Comparison of ENCODE assay signal across 21 cellular contexts in the genomic region with DNA sequence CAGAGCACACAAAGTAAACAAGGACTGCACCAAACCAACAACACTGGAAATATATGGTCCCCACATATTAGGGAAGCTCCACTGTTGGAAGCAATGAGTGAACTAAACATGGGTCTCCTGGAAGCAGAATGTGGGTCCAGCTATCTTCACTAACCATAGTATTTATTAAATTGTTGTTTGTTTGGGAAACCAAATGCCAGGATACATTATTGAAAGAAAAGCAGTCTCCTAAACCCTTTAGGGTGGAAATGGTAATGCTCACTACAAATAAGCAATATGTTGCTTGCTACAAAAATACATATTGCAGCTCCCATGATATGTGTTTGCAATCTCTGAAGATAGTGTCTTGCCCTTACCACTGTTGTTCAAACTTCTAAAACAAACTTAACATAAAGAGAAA. TPM values are rescaled to one million over a fixed set of nuclear protein-coding genes. Genes with fewer than 3 reads are reported as not detected.
A peak's percentile ranks its signal among the peaks of the same experiment; 100 is the strongest.
DNase-seq lines count a peak whose midpoint lies in the region; ATAC-seq lines count a peak whose summit lies in the region.
"Had no signal": no experiment of that assay in that cellular context is flagged by ENCODE, and none has a peak within 500 bp of the region (broad histone marks: within the 10 kb centered on the region; RNA-seq: fewer than 3 reads in every experiment).

No MANE protein-coding gene starts in this region.

- no peaks in the 10 kb centered on the region for H3K36me3 ChIP-seq in mesenchymal stem cell (ENCODE audit: control insufficient read depth in 1 of 2, insufficient read depth in 2 of 2, low read depth in 1 of 2, low read length in 2 of 2)
- H3K36me3 ChIP-seq: BLaER1, heart right ventricle, SJCRH30 had no signal

- in situ Hi-C loops in G401 (cut with HindIII; ENCODE audit: low sequenced_read_pairs), result no loop called here

- no peak overlapping the region for H4K91ac ChIP-seq in mesenchymal stem cell (ENCODE audit: low read length)

- no peak for ATAC-seq in GM18520 (IDR thresholded peaks at IDR 0.05; ENCODE audit: unreplicated experiment)
- ATAC-seq: heart right ventricle; naive thymus-derived CD4-positive, alpha-beta T cell; stimulated activated naive B cell treated with anti-CD40 and anti-IgM and Interleukin-4, amounts not matched to agents 10 μg/mL and 1 μg/mL and 100 μg/mL, for 72 hours had no signal

- H3K9me3 Mint-ChIP-seq in activated CD4-positive, alpha-beta T cell treated with anti-CD3 and anti-CD28 coated beads, Interleukin-2, amount 10 ng/mL, durations not matched to agents 24 days and 14 days, result no peaks in the 10 kb centered on the region
- H3K9me3 Mint-ChIP-seq: activated naive CD8-positive, alpha-beta T cell treated with anti-CD3 and anti-CD28 coated beads, Interleukin-2, amount 10 ng/mL, durations not matched to agents 7 days and 5 days; HFFc6 had no signal

- no peaks in the 10 kb centered on the region for H3K36me3 Mint-ChIP-seq in activated CD4-positive, alpha-beta T cell treated with anti-CD3 and anti-CD28 coated beads, Interleukin-2, amount 10 ng/mL, durations not matched to agents 24 days and 14 days (ENCODE audit: low read depth)
- H3K36me3 Mint-ChIP-seq: activated naive CD8-positive, alpha-beta T cell treated with anti-CD3 and anti-CD28 coated beads, Interleukin-2, amount 10 ng/mL, durations not matched to agents 7 days and 5 days; immature natural killer cell; stimulated activated naive B cell treated with anti-CD40 and anti-IgM and Interleukin-4, amounts not matched to agents 10 μg/mL and 1 μg/mL and 100 μg/mL, for 72 hours had no signal

- H2BK15ac ChIP-seq in mesenchymal stem cell (ENCODE audit: low read depth, poor library complexity, severe bottlenecking), result no peak overlapping the region

- no peak overlapping the region for H3K27ac ChIP-seq in mesenchymal stem cell (ENCODE audit: low read length, poor library complexity, severe bottlenecking)
- H3K27ac ChIP-seq: BLaER1, SJCRH30 had no signal

- H3K18ac ChIP-seq in mesenchymal stem cell (ENCODE audit: low read depth in 1 of 2, low read length in 2 of 2), result no peak overlapping the region

- H4K8ac ChIP-seq in mesenchymal stem cell (ENCODE audit: low read length), result no peak overlapping the region

- no peaks in the 10 kb centered on the region for H3K27me3 ChIP-seq in mesenchymal stem cell (ENCODE audit: control insufficient read depth in 1 of 2, insufficient read depth in 1 of 2, low read length in 2 of 2)
- H3K27me3 ChIP-seq: SJCRH30 had no signal

- no peak overlapping the region for H3K14ac ChIP-seq in mesenchymal stem cell (ENCODE audit: low read length in 2 of 2)

- peaks cover 33% of the 10 kb centered on the region for H3K27me3 Mint-ChIP-seq in activated CD4-positive, alpha-beta T cell treated with anti-CD3 and anti-CD28 coated beads, Interleukin-2, amount 10 ng/mL, durations not matched to agents 24 days and 14 days

- H2AK5ac ChIP-seq in mesenchymal stem cell (ENCODE audit: low read length, severe bottlenecking), result no peak overlapping the region

- H3K4me3 ChIP-seq in mesenchymal stem cell (ENCODE audit: insufficient read depth in 1 of 2, low read depth in 1 of 2, low read length in 2 of 2), result peak overlapping the region in 1 of 2 experiments; percentile 98
- H3K4me3 ChIP-seq: BLaER1, lung, SJCRH30 had no signal

- H3K79me1 ChIP-seq in mesenchymal stem cell (replicated peaks; ENCODE audit: low read length, poor library complexity, severe bottlenecking), result peaks cover 5% of the 10 kb centered on the region

- H2BK5ac ChIP-seq in mesenchymal stem cell (ENCODE audit: low read depth, low read length, poor library complexity, severe bottlenecking), result no peak overlapping the region

- no peak overlapping the region for H2BK120ac ChIP-seq in mesenchymal stem cell (ENCODE audit: low read depth, low read length)

- peak; percentile 55 for DNase-seq in G401 (ENCODE audit: low spot score)
- DNase-seq in cerebellar cortex (ENCODE audit: low spot score), result peak; percentile 54
- DNase-seq in mesenchymal stem cell, result no peak
- DNase-seq in superior temporal gyrus (ENCODE audit: extremely low spot score), result peak; percentile 58
- DNase-seq in stimulated activated CD4-positive, alpha-beta T cell treated with anti-CD3 and anti-CD28 coated beads, Interleukin-4, amount 100 ng/mL, for 4 hours, result no peak
- no peak for DNase-seq in activated CD4-positive, alpha-beta T cell treated with anti-CD3 and anti-CD28 coated beads, Interleukin-2, amount 10 ng/mL, durations not matched to agents 24 days and 14 days
- DNase-seq: activated CD8-positive, alpha-beta memory T cell treated with anti-CD3 and anti-CD28 coated beads for 24 hours; activated naive CD8-positive, alpha-beta T cell treated with anti-CD3 and anti-CD28 coated beads, Interleukin-2, amount 10 ng/mL, durations not matched to agents 7 days and 5 days; GF-D8; heart right ventricle; HFFc6; immature natural killer cell; naive thymus-derived CD4-positive, alpha-beta T cell; NCI-H526 treated with DMSO at 0.1 percent for 48 hours; OCI-M1; SJCRH30; stimulated activated naive B cell treated with anti-CD40 and anti-IgM and Interleukin-4, amounts not matched to agents 10 μg/mL and 1 μg/mL and 100 μg/mL, for 72 hours had no signal

- peak overlapping the region; percentile 13 for H3K4me2 ChIP-seq in mesenchymal stem cell (ENCODE audit: low read length, poor library complexity, severe bottlenecking)
- H3K4me2 ChIP-seq: BLaER1 had no signal

- H3K9ac ChIP-seq in mesenchymal stem cell (ENCODE audit: low read length), result peak overlapping the region; percentile 84
- H3K9ac ChIP-seq: BLaER1 had no signal

- no peak overlapping the region for H2AFZ ChIP-seq in mesenchymal stem cell (ENCODE audit: low read depth, low read length)

- no peak overlapping the region for H3K4me3 Mint-ChIP-seq in activated CD4-positive, alpha-beta T cell treated with anti-CD3 and anti-CD28 coated beads, Interleukin-2, amount 10 ng/mL, durations not matched to agents 24 days and 14 days
- H3K4me3 Mint-ChIP-seq: activated naive CD8-positive, alpha-beta T cell treated with anti-CD3 and anti-CD28 coated beads, Interleukin-2, amount 10 ng/mL, durations not matched to agents 7 days and 5 days; HFFc6; naive thymus-derived CD4-positive, alpha-beta T cell; stimulated activated naive B cell treated with anti-CD40 and anti-IgM and Interleukin-4, amounts not matched to agents 10 μg/mL and 1 μg/mL and 100 μg/mL, for 72 hours had no signal

- intact Hi-C loops in activated CD4-positive, alpha-beta T cell treated with anti-CD3 and anti-CD28 coated beads, Interleukin-2, amount 10 ng/mL, durations not matched to agents 24 days and 14 days (cut with micrococcal nuclease), result loop anchor here (10.0 kb wide), 1 partner anchor 1195 kb away; a partner anchor contains a TSS

- H3K4me1 ChIP-seq in mesenchymal stem cell (ENCODE audit: control insufficient read depth, insufficient read depth, low read depth, low read length), result no peaks in the 10 kb centered on the region
- H3K4me1 ChIP-seq: SJCRH30 had no signal

- H2BK12ac ChIP-seq in mesenchymal stem cell (ENCODE audit: low read length in 2 of 2), result no peak overlapping the region

- H3K23ac ChIP-seq in mesenchymal stem cell (ENCODE audit: low read length in 2 of 2), result no peak overlapping the region

- H3K9me3 ChIP-seq in mesenchymal stem cell (ENCODE audit: control insufficient read depth, low read length), result no peaks in the 10 kb centered on the region
- H3K9me3 ChIP-seq: BLaER1, heart right ventricle, SJCRH30 had no signal

- peaks cover 5% of the 10 kb centered on the region for H3K4me1 Mint-ChIP-seq in activated CD4-positive, alpha-beta T cell treated with anti-CD3 and anti-CD28 coated beads, Interleukin-2, amount 10 ng/mL, durations not matched to agents 24 days and 14 days

- H3K4ac ChIP-seq in mesenchymal stem cell (ENCODE audit: low read depth in 1 of 2, low read length in 2 of 2), result no peak overlapping the region

- no peak overlapping the region for H3K27ac Mint-ChIP-seq in activated CD4-positive, alpha-beta T cell treated with anti-CD3 and anti-CD28 coated beads, Interleukin-2, amount 10 ng/mL, durations not matched to agents 24 days and 14 days
- H3K27ac Mint-ChIP-seq: activated naive CD8-positive, alpha-beta T cell treated with anti-CD3 and anti-CD28 coated beads, Interleukin-2, amount 10 ng/mL, durations not matched to agents 7 days and 5 days; stimulated activated naive B cell treated with anti-CD40 and anti-IgM and Interleukin-4, amounts not matched to agents 10 μg/mL and 1 μg/mL and 100 μg/mL, for 72 hours had no signal

RNA-seq across cellular contexts. Expression of a gene that starts 2.2 kb away (rescaled TPM):
- total RNA-seq in G401 (2014; rRNA removed; shearing (Covaris generic)), result 0.03 and 0.06 TPM in 2 replicates
- polyA plus RNA-seq in mesenchymal stem cell (2013, experiment 1 of 2), result 1.4 TPM
- 1.2 TPM for polyA plus RNA-seq in mesenchymal stem cell (2013, experiment 2 of 2)
- total RNA-seq in activated CD4-positive, alpha-beta T cell treated with anti-CD3 and anti-CD28 coated beads, Interleukin-2, amount 10 ng/mL, durations not matched to agents 24 days and 14 days, result not detected in 2 replicates
- total RNA-seq: activated naive CD8-positive, alpha-beta T cell treated with anti-CD3 and anti-CD28 coated beads, Interleukin-2, amount 10 ng/mL, durations not matched to agents 7 days and 5 days; T-helper 2 cell treated with Interferon-gamma antibody and Interleukin-4, amounts not matched to agents 100 ng/mL and 5 ng/mL, for 36 hours had no signal
- polyA plus RNA-seq: naive thymus-derived CD4-positive, alpha-beta T cell had no signal

Comparison
In these comparisons a context has a peak if more than half of its experiments do, and no peak if none do; other contexts are left out.
1. DNase-seq: peak in G401 (single experiment), cerebellar cortex (single experiment) and superior temporal gyrus (single experiment); none in mesenchymal stem cell (single experiment), stimulated activated CD4-positive, alpha-beta T cell treated with anti-CD3 and anti-CD28 coated beads, Interleukin-4, amount 100 ng/mL, for 4 hours (0 of 2) and activated CD4-positive, alpha-beta T cell treated with anti-CD3 and anti-CD28 coated beads, Interleukin-2, amount 10 ng/mL, durations not matched to agents 24 days and 14 days (single experiment).